In the genomic region with DNA sequence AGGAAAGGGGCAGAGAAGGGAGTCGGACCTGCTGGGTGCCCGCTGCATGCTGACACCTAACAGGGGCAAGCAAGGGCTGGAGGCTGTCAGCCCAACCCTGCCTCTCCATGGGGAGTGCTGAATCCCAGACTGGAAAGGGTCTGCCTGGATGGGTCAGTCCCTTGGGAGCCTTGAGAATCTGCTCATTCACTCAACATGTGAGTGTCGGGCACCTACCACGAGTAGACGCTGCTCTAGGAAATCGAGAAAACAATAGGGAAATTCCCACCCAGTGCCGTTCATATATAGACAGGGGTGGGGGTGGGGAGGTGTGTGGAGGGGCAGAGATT, we compare ENCODE assay signal across 2 cellular contexts.
TF ChIP-seq lines count a peak whose summit lies in the region.

No MANE protein-coding gene starts in this region.

TF ChIP-seq in H1, 55 proteins besides CTCF, POLR2A, EP300 and RAD21:
- TF ChIP-seq, protein P1, sequence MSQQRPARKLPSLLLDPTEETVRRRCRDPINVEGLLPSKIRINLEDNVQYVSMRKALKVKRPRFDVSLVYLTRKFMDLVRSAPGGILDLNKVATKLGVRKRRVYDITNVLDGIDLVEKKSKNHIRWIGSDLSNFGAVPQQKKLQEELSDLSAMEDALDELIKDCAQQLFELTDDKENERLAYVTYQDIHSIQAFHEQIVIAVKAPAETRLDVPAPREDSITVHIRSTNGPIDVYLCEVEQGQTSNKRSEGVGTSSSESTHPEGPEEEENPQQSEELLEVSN (IDR thresholded peaks at IDR 0.05), result no peak
- TF ChIP-seq CREB1 (IDR thresholded peaks at IDR 0.05) (no peak), JUN (IDR thresholded peaks at IDR 0.05; ENCODE audit: low read depth, low read length) (no peak), POU5F1 (IDR thresholded peaks at IDR 0.05; ENCODE audit: low read depth, low read length) (no peak), TAF1 (IDR thresholded peaks at IDR 0.05; ENCODE audit: low read depth, low read length) (no peak), EZH2 (IDR thresholded peaks at IDR 0.05; ENCODE audit: low read depth, low read length, severe bottlenecking) (no peak), TEAD4 (IDR thresholded peaks at IDR 0.05; ENCODE audit: low read depth, low read length) (no peak), NANOG (IDR thresholded peaks at IDR 0.05; ENCODE audit: insufficient read depth, low read depth, low read length, poor library complexity, severe bottlenecking) (no peak), SIRT6 (IDR thresholded peaks at IDR 0.05; ENCODE audit: low read length) (no peak), POLR2AphosphoS5 (IDR thresholded peaks at IDR 0.05; ENCODE audit: low read depth, low read length) (no peak), CHD1 (IDR thresholded peaks at IDR 0.05; ENCODE audit: low read depth, low read length) (no peak), KDM4A (IDR thresholded peaks at IDR 0.05; ENCODE audit: low read depth, low read length, severe bottlenecking) (no peak), NRF1 (IDR thresholded peaks at IDR 0.05; ENCODE audit: low read depth, low read length) (no peak), SIN3A (conservative IDR thresholded peaks at IDR 0.05 in 1 of 2, IDR thresholded peaks at IDR 0.05 in 1 of 2; ENCODE audit: low read depth in 1 of 2, low read length in 2 of 2) (no peak)
- TF ChIP-seq, protein P2, sequence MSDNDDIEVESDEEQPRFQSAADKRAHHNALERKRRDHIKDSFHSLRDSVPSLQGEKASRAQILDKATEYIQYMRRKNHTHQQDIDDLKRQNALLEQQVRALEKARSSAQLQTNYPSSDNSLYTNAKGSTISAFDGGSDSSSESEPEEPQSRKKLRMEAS (IDR thresholded peaks at IDR 0.05), result no peak

TF ChIP-seq in GM23338, 12 proteins besides CTCF, POLR2A, EP300 and RAD21:
- TF ChIP-seq EZH2phosphoT487 (IDR thresholded peaks at IDR 0.05; ENCODE audit: unreplicated experiment), result no peak
- TF ChIP-seq ZNF114 (CRISPR knock-in tag; IDR thresholded peaks at IDR 0.05), result no peak
- TF ChIP-seq, protein P3, sequence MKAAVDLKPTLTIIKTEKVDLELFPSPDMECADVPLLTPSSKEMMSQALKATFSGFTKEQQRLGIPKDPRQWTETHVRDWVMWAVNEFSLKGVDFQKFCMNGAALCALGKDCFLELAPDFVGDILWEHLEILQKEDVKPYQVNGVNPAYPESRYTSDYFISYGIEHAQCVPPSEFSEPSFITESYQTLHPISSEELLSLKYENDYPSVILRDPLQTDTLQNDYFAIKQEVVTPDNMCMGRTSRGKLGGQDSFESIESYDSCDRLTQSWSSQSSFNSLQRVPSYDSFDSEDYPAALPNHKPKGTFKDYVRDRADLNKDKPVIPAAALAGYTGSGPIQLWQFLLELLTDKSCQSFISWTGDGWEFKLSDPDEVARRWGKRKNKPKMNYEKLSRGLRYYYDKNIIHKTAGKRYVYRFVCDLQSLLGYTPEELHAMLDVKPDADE (IDR thresholded peaks at IDR 0.05), result no peak
- TF ChIP-seq, protein P4, sequence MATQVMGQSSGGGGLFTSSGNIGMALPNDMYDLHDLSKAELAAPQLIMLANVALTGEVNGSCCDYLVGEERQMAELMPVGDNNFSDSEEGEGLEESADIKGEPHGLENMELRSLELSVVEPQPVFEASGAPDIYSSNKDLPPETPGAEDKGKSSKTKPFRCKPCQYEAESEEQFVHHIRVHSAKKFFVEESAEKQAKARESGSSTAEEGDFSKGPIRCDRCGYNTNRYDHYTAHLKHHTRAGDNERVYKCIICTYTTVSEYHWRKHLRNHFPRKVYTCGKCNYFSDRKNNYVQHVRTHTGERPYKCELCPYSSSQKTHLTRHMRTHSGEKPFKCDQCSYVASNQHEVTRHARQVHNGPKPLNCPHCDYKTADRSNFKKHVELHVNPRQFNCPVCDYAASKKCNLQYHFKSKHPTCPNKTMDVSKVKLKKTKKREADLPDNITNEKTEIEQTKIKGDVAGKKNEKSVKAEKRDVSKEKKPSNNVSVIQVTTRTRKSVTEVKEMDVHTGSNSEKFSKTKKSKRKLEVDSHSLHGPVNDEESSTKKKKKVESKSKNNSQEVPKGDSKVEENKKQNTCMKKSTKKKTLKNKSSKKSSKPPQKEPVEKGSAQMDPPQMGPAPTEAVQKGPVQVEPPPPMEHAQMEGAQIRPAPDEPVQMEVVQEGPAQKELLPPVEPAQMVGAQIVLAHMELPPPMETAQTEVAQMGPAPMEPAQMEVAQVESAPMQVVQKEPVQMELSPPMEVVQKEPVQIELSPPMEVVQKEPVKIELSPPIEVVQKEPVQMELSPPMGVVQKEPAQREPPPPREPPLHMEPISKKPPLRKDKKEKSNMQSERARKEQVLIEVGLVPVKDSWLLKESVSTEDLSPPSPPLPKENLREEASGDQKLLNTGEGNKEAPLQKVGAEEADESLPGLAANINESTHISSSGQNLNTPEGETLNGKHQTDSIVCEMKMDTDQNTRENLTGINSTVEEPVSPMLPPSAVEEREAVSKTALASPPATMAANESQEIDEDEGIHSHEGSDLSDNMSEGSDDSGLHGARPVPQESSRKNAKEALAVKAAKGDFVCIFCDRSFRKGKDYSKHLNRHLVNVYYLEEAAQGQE (IDR thresholded peaks at IDR 0.05; ENCODE audit: unreplicated experiment), result no peak
- no peak for TF ChIP-seq JUNB (IDR thresholded peaks at IDR 0.05; ENCODE audit: unreplicated experiment)
- TF ChIP-seq STAT1 (IDR thresholded peaks at IDR 0.05; ENCODE audit: unreplicated experiment), result no peak
- TF ChIP-seq POLR2AphosphoS5 (IDR thresholded peaks at IDR 0.05; ENCODE audit: low read depth), result no peak
- TF ChIP-seq NANOG (IDR thresholded peaks at IDR 0.05; ENCODE audit: borderline replicate concordance), result no peak
- no peak for TF ChIP-seq ZNF331 (CRISPR knock-in tag; IDR thresholded peaks at IDR 0.05; ENCODE audit: low read depth)
- TF ChIP-seq, protein P5, sequence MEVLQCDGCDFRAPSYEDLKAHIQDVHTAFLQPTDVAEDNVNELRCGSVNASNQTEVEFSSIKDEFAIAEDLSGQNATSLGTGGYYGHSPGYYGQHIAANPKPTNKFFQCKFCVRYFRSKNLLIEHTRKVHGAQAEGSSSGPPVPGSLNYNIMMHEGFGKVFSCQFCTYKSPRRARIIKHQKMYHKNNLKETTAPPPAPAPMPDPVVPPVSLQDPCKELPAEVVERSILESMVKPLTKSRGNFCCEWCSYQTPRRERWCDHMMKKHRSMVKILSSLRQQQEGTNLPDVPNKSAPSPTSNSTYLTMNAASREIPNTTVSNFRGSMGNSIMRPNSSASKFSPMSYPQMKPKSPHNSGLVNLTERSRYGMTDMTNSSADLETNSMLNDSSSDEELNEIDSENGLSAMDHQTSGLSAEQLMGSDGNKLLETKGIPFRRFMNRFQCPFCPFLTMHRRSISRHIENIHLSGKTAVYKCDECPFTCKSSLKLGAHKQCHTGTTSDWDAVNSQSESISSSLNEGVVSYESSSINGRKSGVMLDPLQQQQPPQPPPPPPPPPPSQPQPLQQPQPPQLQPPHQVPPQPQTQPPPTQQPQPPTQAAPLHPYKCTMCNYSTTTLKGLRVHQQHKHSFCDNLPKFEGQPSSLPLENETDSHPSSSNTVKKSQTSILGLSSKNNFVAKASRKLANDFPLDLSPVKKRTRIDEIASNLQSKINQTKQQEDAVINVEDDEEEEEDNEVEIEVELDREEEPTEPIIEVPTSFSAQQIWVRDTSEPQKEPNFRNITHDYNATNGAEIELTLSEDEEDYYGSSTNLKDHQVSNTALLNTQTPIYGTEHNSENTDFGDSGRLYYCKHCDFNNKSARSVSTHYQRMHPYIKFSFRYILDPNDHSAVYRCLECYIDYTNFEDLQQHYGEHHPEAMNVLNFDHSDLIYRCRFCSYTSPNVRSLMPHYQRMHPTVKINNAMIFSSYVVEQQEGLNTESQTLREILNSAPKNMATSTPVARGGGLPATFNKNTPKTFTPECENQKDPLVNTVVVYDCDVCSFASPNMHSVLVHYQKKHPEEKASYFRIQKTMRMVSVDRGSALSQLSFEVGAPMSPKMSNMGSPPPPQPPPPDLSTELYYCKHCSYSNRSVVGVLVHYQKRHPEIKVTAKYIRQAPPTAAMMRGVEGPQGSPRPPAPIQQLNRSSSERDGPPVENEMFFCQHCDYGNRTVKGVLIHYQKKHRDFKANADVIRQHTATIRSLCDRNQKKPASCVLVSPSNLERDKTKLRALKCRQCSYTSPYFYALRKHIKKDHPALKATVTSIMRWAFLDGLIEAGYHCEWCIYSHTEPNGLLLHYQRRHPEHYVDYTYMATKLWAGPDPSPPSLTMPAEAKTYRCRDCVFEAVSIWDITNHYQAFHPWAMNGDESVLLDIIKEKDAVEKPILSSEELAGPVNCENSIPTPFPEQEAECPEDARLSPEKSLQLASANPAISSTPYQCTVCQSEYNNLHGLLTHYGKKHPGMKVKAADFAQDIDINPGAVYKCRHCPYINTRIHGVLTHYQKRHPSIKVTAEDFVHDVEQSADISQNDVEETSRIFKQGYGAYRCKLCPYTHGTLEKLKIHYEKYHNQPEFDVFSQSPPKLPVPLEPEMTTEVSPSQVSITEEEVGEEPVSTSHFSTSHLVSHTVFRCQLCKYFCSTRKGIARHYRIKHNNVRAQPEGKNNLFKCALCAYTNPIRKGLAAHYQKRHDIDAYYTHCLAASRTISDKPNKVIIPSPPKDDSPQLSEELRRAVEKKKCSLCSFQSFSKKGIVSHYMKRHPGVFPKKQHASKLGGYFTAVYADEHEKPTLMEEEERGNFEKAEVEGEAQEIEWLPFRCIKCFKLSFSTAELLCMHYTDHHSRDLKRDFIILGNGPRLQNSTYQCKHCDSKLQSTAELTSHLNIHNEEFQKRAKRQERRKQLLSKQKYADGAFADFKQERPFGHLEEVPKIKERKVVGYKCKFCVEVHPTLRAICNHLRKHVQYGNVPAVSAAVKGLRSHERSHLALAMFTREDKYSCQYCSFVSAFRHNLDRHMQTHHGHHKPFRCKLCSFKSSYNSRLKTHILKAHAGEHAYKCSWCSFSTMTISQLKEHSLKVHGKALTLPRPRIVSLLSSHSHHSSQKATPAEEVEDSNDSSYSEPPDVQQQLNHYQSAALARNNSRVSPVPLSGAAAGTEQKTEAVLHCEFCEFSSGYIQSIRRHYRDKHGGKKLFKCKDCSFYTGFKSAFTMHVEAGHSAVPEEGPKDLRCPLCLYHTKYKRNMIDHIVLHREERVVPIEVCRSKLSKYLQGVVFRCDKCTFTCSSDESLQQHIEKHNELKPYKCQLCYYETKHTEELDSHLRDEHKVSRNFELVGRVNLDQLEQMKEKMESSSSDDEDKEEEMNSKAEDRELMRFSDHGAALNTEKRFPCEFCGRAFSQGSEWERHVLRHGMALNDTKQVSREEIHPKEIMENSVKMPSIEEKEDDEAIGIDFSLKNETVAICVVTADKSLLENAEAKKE (CRISPR knock-in tag; IDR thresholded peaks at IDR 0.05), result no peak
- no peak for TF ChIP-seq EZH2 (IDR thresholded peaks at IDR 0.05; ENCODE audit: low read depth, unreplicated experiment)
- TF ChIP-seq CREB1 (CRISPR knock-in tag; IDR thresholded peaks at IDR 0.05; ENCODE audit: low read depth), result no peak
